1 cellular context compared by ENCODE assay signal in the genomic region with DNA sequence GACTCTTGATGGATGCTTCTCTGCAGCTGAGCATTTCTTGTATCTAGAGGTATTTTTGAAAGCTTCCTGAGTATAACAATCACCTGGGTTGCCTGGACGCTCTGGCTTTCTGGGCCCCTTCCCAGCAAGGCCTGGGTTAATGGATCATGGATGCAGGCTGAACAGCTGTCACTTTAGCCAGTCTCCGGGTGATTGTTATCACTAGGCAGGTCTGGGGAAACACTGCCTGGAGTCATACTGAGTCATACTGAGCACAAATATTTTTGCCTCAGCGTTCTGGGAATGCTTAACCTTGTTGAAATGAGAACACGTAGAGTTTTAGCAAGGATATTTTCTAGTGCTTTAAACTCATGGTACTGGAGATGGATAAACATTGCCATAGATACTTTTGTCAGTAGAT.
TF ChIP-seq lines count a peak whose summit lies in the region.

No MANE protein-coding gene starts in this region.

TF ChIP-seq in SK-N-SH treated with all-trans-retinoic acid at 6 μM for 48 hours, 23 proteins besides CTCF, POLR2A, EP300 and RAD21 (continued from another document):
- TF ChIP-seq GLIS3 (CRISPR knock-in tag; IDR thresholded peaks at IDR 0.05) (no peak), TCF4 (CRISPR knock-in tag; IDR thresholded peaks at IDR 0.05; ENCODE audit: borderline replicate concordance) (no peak), ZNF565 (CRISPR knock-in tag; conservative IDR thresholded peaks at IDR 0.05; ENCODE audit: low read depth) (no peak), CSDC2 (CRISPR knock-in tag; IDR thresholded peaks at IDR 0.05) (no peak)
- TF ChIP-seq, protein P1, sequence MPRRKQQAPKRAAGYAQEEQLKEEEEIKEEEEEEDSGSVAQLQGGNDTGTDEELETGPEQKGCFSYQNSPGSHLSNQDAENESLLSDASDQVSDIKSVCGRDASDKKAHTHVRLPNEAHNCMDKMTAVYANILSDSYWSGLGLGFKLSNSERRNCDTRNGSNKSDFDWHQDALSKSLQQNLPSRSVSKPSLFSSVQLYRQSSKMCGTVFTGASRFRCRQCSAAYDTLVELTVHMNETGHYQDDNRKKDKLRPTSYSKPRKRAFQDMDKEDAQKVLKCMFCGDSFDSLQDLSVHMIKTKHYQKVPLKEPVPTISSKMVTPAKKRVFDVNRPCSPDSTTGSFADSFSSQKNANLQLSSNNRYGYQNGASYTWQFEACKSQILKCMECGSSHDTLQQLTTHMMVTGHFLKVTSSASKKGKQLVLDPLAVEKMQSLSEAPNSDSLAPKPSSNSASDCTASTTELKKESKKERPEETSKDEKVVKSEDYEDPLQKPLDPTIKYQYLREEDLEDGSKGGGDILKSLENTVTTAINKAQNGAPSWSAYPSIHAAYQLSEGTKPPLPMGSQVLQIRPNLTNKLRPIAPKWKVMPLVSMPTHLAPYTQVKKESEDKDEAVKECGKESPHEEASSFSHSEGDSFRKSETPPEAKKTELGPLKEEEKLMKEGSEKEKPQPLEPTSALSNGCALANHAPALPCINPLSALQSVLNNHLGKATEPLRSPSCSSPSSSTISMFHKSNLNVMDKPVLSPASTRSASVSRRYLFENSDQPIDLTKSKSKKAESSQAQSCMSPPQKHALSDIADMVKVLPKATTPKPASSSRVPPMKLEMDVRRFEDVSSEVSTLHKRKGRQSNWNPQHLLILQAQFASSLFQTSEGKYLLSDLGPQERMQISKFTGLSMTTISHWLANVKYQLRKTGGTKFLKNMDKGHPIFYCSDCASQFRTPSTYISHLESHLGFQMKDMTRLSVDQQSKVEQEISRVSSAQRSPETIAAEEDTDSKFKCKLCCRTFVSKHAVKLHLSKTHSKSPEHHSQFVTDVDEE (CRISPR knock-in tag; IDR thresholded peaks at IDR 0.05): no peak
